ENCODE assay signal across 8 cellular contexts in the genomic region with DNA sequence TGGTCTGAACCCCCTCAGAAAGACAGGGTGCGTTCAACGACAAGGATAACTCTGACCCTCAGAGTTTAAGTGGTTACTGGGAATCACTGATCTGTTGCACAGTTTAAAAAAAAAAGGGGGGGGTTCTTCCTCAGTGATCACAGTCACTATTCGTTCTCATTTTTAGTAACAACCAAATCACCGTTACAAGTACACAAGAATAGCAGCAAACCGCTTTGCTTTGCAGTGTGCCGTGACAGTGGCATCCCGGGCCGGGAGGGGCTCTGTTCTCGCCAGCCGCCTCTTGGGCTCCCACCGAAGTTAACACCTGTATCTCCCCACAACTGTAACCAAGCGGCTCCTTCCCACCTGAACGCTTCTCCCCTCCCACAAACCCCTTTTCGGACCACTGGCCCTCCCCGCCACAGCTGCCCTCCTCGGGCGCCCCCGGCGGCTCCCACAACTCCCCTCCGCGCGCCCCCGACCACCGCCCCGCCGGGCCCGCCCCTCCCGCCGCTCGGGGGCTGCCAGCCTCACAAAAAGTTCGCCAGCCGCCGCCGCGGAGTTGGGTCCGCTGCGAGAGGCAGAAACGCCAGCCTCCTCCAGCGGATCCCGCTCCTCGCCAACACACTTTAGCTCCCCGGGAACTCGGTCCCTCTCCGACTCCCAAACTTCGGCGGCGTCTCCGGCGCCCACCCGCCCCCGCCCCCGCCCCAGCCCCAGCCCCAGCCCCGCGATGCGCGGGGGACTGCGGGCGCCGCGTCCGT. TPM values are rescaled to one million over a fixed set of nuclear protein-coding genes. Genes with fewer than 3 reads are reported as not detected.
DNase-seq lines count a peak whose midpoint lies in the region; ATAC-seq, FAIRE-seq and TF ChIP-seq lines count a peak whose summit lies in the region.

No MANE protein-coding gene starts in this region.

- FAIRE-seq in K562 (lab: Jason Lieb, UNC) (peak; percentile 68), kidney (lab: Jason Lieb, UNC) (no peak)

- peak overlapping the region; percentile 95 for H3K4me3 Mint-ChIP-seq in T-helper 17 cell

- H3K9ac ChIP-seq in K562 (ENCODE audit: insufficient read depth in 1 of 2, low read depth in 2 of 2, low read length in 2 of 2): peak overlapping the region; percentile 55 to 91
- H3K9ac ChIP-seq in kidney (ENCODE audit: low read length in 2 of 2): peak overlapping the region; percentile 20 to 22

- H3K9me1 ChIP-seq in K562 (ENCODE audit: control insufficient read depth, insufficient read depth, low read length): no peaks in the 10 kb centered on the region

- DNase-seq in Ammon's horn (ENCODE audit: low spot score): peak; percentile 18
- DNase-seq in T-helper 17 cell: peak; percentile 20 to 29 (median 23)
- DNase-seq in K562 (ENCODE audit: extremely low read depth in 1 of 4, low spot score in 3 of 4): peak; percentile 32 to 45 (median 40)
- DNase-seq in kidney: peak; percentile 84
- peak; percentile 55 for DNase-seq in stimulated activated CD4-positive, alpha-beta T cell treated with anti-CD3 and anti-CD28 coated beads, Interleukin-1b, Interleukin-23, amount 100 ng/mL, for 48 hours
- DNase-seq in SW 1271 (lab: John Stamatoyannopoulos, UW): no peak

- H3K36me3 ChIP-seq in K562 (ENCODE audit: control insufficient read depth, insufficient read depth, low read length): no peaks in the 10 kb centered on the region
- no peaks in the 10 kb centered on the region for H3K36me3 ChIP-seq in kidney (ENCODE audit: control insufficient read depth in 1 of 2, insufficient read depth in 2 of 2, low read length in 2 of 2)

- peak overlapping the region; percentile 53 for H2AFZ ChIP-seq in K562 (ENCODE audit: low read depth, low read length)

- CTCF ChIA-PET in K562 (lab: Yijun Ruan, JAX; ENCODE audit: low intra/inter-chr PET ratio): no interaction called here

- H3K4me2 ChIP-seq in K562 (ENCODE audit: insufficient read depth, low read length): peak overlapping the region; percentile 77

- H3K4me1 ChIP-seq in K562 (replicated peaks in 1 of 2; ENCODE audit: control insufficient read depth in 2 of 2, insufficient read depth in 2 of 2, low read length in 2 of 2) (peaks cover 21 to 34% of the 10 kb centered on the region in 2 experiments), kidney (ENCODE audit: control insufficient read depth in 1 of 2, insufficient read depth in 1 of 2, low read depth in 1 of 2, low read length in 2 of 2) (peaks cover 0 to 8% of the 10 kb centered on the region in 2 donors)

- TF ChIP-seq POLR2A in K562 (conservative IDR thresholded peaks at IDR 0.05): no peak

- peaks cover 2% of the 10 kb centered on the region for H3K36me3 Mint-ChIP-seq in T-helper 17 cell (ENCODE audit: low read depth)

- no peak; a peak in 1 of 4 replicates for TF ChIP-seq RAD21 in K562 (CRISPR knock-in tag; conservative IDR thresholded peaks at IDR 0.05 in 1 of 2, IDR thresholded peaks at IDR 0.05 in 1 of 2)

- H3K4me3 ChIP-seq in K562 (peak overlapping the region; percentile 63), kidney (ENCODE audit: low read length in 2 of 2) (peak overlapping the region; percentile 54 to 73)

- POLR2A ChIA-PET in K562 (lab: Yijun Ruan, JAX): interaction anchor here (1.0 to 3.1 kb wide), 6 partner anchors 9 to 101 kb away, joined by 3 to 61 read pairs (median 4); no protein-coding TSS in a partner anchor

- peaks cover 28% of the 10 kb centered on the region for H3K4me1 Mint-ChIP-seq in T-helper 17 cell

- under 1% methylated on average over 30 of the region's 61 CpGs for WGBS in K562 (ENCODE audit: insufficient coverage, low coverage, missing lambda C conversion rate)

- TF ChIP-seq CTCF in K562 (IDR thresholded peaks at IDR 0.05 in 2 of 3, conservative IDR thresholded peaks at IDR 0.05 in 1 of 3; ENCODE audit: insufficient read depth in 2 of 3, low read depth in 1 of 3, low read length in 3 of 3) (0 out of 6 replicates have a peak, but pooled peaks of 1 of the 3 experiments have one; percentile 9), kidney (IDR thresholded peaks at IDR 0.05; ENCODE audit: borderline replicate concordance, extremely low read depth, insufficient read depth) (no peak)

- H4K20me1 ChIP-seq in K562 (replicated peaks; ENCODE audit: control insufficient read depth, insufficient read depth, low read length): no peaks in the 10 kb centered on the region

- H3K27me3 ChIP-seq in K562 (ENCODE audit: control insufficient read depth in 2 of 2, insufficient read depth in 2 of 2, low read length in 2 of 2): no peaks in the 10 kb centered on the region

- peaks cover 63% of the 10 kb centered on the region for H3K79me2 ChIP-seq in K562 (ENCODE audit: control insufficient read depth, insufficient read depth, low read length)

- H3K27ac Mint-ChIP-seq in T-helper 17 cell: peak overlapping the region; percentile 82

- no peaks in the 10 kb centered on the region for H3K9me3 ChIP-seq in T-helper 17 cell (ENCODE audit: control insufficient read depth, low read length, poor library complexity, severe bottlenecking)
- H3K9me3 ChIP-seq in K562 (replicated peaks; ENCODE audit: control insufficient read depth, insufficient read depth, low read depth, low read length): no peaks in the 10 kb centered on the region
- no peaks in the 10 kb centered on the region for H3K9me3 ChIP-seq in kidney (ENCODE audit: control insufficient read depth in 1 of 2, low read length in 2 of 2)

- in situ Hi-C loops in K562 (cut with MboI): no loop called here

- no peaks in the 10 kb centered on the region for H3K27me3 Mint-ChIP-seq in T-helper 17 cell

- no TSS peak for BruUV-seq in K562 (replicated peaks; lab: Mats Ljungman, UMichigan)

- ATAC-seq in GM19035 (IDR thresholded peaks at IDR 0.05; ENCODE audit: unreplicated experiment): peak; percentile 37
- ATAC-seq in HG03175 (IDR thresholded peaks at IDR 0.05; ENCODE audit: unreplicated experiment): peak; percentile 45
- ATAC-seq in T-helper 17 cell: no peak
- peak; percentile 2; the same call in 1 of the 3 replicates for ATAC-seq in K562

- H3K27ac ChIP-seq in K562 (ENCODE audit: extremely low read depth, low read depth, low read length): peak overlapping the region; percentile 59; the same call in 1 of the 3 replicates
- H3K27ac ChIP-seq in kidney (ENCODE audit: low read depth in 2 of 2, low read length in 2 of 2): peak overlapping the region in 1 of 2 donors; percentile 72

- intact Hi-C loops in K562 (cut with micrococcal nuclease) (loop anchor here (2.0 to 10.0 kb wide), 8 partner anchors 37 to 417 kb away; partner anchors contain the start of gene ATG10), kidney (cut with DNase I) (loop anchor here (5.0 to 10.0 kb wide), 2 partner anchors 103 to 245 kb away; no protein-coding TSS in a partner anchor)

- TF ChIP-seq EP300 in K562 (IDR thresholded peaks at IDR 0.05; ENCODE audit: low read length): no peak

TF ChIP-seq in K562, 482 proteins besides CTCF, POLR2A, EP300 and RAD21 (continues in another document):
- TF ChIP-seq HDAC1 (IDR thresholded peaks at IDR 0.05) (0 out of 4 replicates have a peak, but pooled peaks of 1 of the 2 experiments have one; percentile 17), SAFB2 (IDR thresholded peaks at IDR 0.05; ENCODE audit: borderline replicate concordance, low read depth, low read length, severe bottlenecking) (no peak), CHD1 (IDR thresholded peaks at IDR 0.05; ENCODE audit: low read length) (peak; percentile 11), MTA3 (IDR thresholded peaks at IDR 0.05; ENCODE audit: borderline replicate concordance) (0 out of 2 replicates have a peak, but pooled peaks have one; percentile 29), FOSL1 (tag; conservative IDR thresholded peaks at IDR 0.05) (no peak), NRF1 (conservative IDR thresholded peaks at IDR 0.05 in 1 of 2, IDR thresholded peaks at IDR 0.05 in 1 of 2) (peak in 1 of 2 experiments; percentile 9; a peak in 1 of 4 replicates), RBBP5 (IDR thresholded peaks at IDR 0.05; ENCODE audit: borderline replicate concordance, insufficient read depth, low read length, poor library complexity, severe bottlenecking) (peak; percentile 71), CTBP1 (IDR thresholded peaks at IDR 0.05; ENCODE audit: borderline replicate concordance) (0 out of 2 replicates have a peak, but pooled peaks have one; percentile 38)
- TF ChIP-seq, protein P1, sequence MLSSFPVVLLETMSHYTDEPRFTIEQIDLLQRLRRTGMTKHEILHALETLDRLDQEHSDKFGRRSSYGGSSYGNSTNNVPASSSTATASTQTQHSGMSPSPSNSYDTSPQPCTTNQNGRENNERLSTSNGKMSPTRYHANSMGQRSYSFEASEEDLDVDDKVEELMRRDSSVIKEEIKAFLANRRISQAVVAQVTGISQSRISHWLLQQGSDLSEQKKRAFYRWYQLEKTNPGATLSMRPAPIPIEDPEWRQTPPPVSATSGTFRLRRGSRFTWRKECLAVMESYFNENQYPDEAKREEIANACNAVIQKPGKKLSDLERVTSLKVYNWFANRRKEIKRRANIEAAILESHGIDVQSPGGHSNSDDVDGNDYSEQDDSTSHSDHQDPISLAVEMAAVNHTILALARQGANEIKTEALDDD (IDR thresholded peaks at IDR 0.05): 0 out of 2 replicates have a peak, but pooled peaks have one; percentile 1

RNA-seq across cellular contexts. Expression of gene SSBP2, which starts 1.2 kb away (rescaled TPM):
- total RNA-seq in T-helper 17 cell: 10 to 100 TPM; 39.6 to 43.9 TPM
- total RNA-seq in K562 (2011; cell fraction: chromatin; rRNA removed; ENCODE audit: low replicate concordance): 60.8 and 64.6 TPM in 2 replicates
- 20.4 and 22.5 TPM in 2 replicates for total RNA-seq in K562 (2011; cell fraction: nucleolus; rRNA removed)
- total RNA-seq in K562 (2011; cell fraction: nucleoplasm; rRNA removed): 30.7 and 41.1 TPM in 2 replicates
- 22.3 and 30.2 TPM in 2 replicates for total RNA-seq in K562 (2014; rRNA removed)
- total RNA-seq in K562 (2014; rRNA removed; fragmentation: Illumina TruSeq; extraction: Trizol): 42.1 and 47.2 TPM in 2 replicates
- 37.7 and 39.9 TPM in 2 replicates for total RNA-seq in K562 (2015; rRNA removed; fragmentation: Illumina TruSeq; extraction: Trizol)
- 36.4 and 41.1 TPM in 2 replicates for total RNA-seq in K562 (2021)
- polyA plus RNA-seq in K562 (2011; rRNA removed): 47.6 and 88.4 TPM in 2 replicates
- polyA plus RNA-seq in K562 (2011; cell fraction: cytosol; rRNA removed): 32.1 and 43.1 TPM in 2 replicates
- polyA plus RNA-seq in K562 (2011; cell fraction: nucleus; rRNA removed): 34.8 and 49.1 TPM in 2 replicates
- polyA plus RNA-seq in K562 (2012): 37.3 and 54.7 TPM in 2 replicates
- polyA plus RNA-seq in K562 (2014; fragmentation: Illumina TruSeq; extraction: Trizol): 62.5 and 78.7 TPM in 2 replicates
- polyA plus RNA-seq in K562 (2014; fragmentation: Nextera tagmentation; extraction: Ambion mirVana): 100 to 1,000 TPM in 1 of 2 experiments, 10 to 100 TPM in 1; 81.8 to 133 TPM
- polyA plus RNA-seq in K562 (2014; rRNA removed): 35.1 and 44.6 TPM in 2 replicates
- polyA minus RNA-seq in K562 (2011; rRNA and poly(A)+ RNA removed): 42.0 and 53.6 TPM in 2 replicates
- 10.9 and 20.5 TPM in 2 replicates for polyA minus RNA-seq in K562 (2011; cell fraction: cytosol; rRNA and poly(A)+ RNA removed)
- 24.2 and 28.5 TPM in 2 replicates for polyA minus RNA-seq in K562 (2011; cell fraction: nucleus; rRNA and poly(A)+ RNA removed)
- total RNA-seq in kidney: 57.1 TPM
- 17.0 TPM for polyA plus RNA-seq in kidney (ENCODE audit: insufficient read depth, low read depth, low replicate concordance)

Comparison
In these comparisons a context has a peak if more than half of its experiments do, and no peak if none do; other contexts are left out.
1. DNase-seq: peak in Ammon's horn (single experiment), T-helper 17 cell (3 of 3), K562 (4 of 4), kidney (single experiment) and stimulated activated CD4-positive, alpha-beta T cell treated with anti-CD3 and anti-CD28 coated beads, Interleukin-1b, Interleukin-23, amount 100 ng/mL, for 48 hours (single experiment); none in SW 1271 (0 of 2).